In genomic region chr4:9765091-9765490, GRCh38 we compare ENCODE assay signal across 9 cellular contexts. TPM values are rescaled to one million over a fixed set of nuclear protein-coding genes. Genes with fewer than 3 reads are reported as not detected.
DNase-seq lines count a peak whose midpoint lies in the region; ATAC-seq and TF ChIP-seq lines count a peak whose summit lies in the region.
"Had no signal": no experiment of that assay in that cellular context is flagged by ENCODE, and none has a peak within 500 bp of the region (broad histone marks: within the 10 kb centered on the region; RNA-seq: fewer than 3 reads in every experiment).

No MANE protein-coding gene starts in this region.

- WGBS in heart right ventricle, 2 donors = 29 to 38% methylated on average over 9 of the region's 9 CpGs
- 35% methylated on average over 9 of the region's 9 CpGs for WGBS in right cardiac atrium
- WGBS in transverse colon (ENCODE audit: low coverage in 1 of 2), 2 donors = 29 to 41% methylated on average over 1 to 9 of the region's 9 CpGs

- no peaks in the 10 kb centered on the region for H3K36me3 ChIP-seq in heart right ventricle
- H3K36me3 ChIP-seq in PC-3 (ENCODE audit: low read depth, low read length) = no peaks in the 10 kb centered on the region
- no peaks in the 10 kb centered on the region for H3K36me3 ChIP-seq in transverse colon
- H3K36me3 ChIP-seq: SJSA1 had no signal

- H3K4me1 ChIP-seq in heart right ventricle (peaks cover 0 to 5% (median 0%) of the 10 kb centered on the region in 9 donors), right cardiac atrium (ENCODE audit: control insufficient read depth, insufficient read depth, low read length) (no peaks in the 10 kb centered on the region), PC-3 (ENCODE audit: insufficient read depth, low read length) (no peaks in the 10 kb centered on the region), transverse colon (no peaks in the 10 kb centered on the region)
- H3K4me1 ChIP-seq: SJSA1 had no signal

- H3K4me3 ChIP-seq in heart right ventricle (no peak overlapping the region), right cardiac atrium (ENCODE audit: low read length) (no peak overlapping the region), PC-3 (ENCODE audit: low read length) (no peak overlapping the region), transverse colon (no peak overlapping the region)
- H3K4me3 ChIP-seq: SJSA1 had no signal

- no peak overlapping the region for H3K4me2 ChIP-seq in PC-3 (ENCODE audit: low read length)

- no peaks in the 10 kb centered on the region for H3K79me2 ChIP-seq in PC-3 (ENCODE audit: low read length)

- no peak for TF ChIP-seq EP300 in transverse colon (IDR thresholded peaks at IDR 0.05; ENCODE audit: low read depth)

- H3K9ac ChIP-seq in PC-3 (ENCODE audit: low read length) = no peak overlapping the region

- in situ Hi-C loops in transverse colon (cut with MboI; ENCODE audit: low pct_ligation_motif_present in 1 of 4, low pct_unique_long_range_greater_than_20kb in 1 of 4, low sequenced_read_pairs in 3 of 4) = loop anchor here in 2 of 4 donors (10.0 to 25.0 kb wide), 3 partner anchors 250 to 772 kb away; no protein-coding TSS in a partner anchor

- no peaks in the 10 kb centered on the region for H3K9me3 ChIP-seq in heart right ventricle
- H3K9me3 ChIP-seq in right cardiac atrium (ENCODE audit: control insufficient read depth, low read length) = no peaks in the 10 kb centered on the region
- H3K9me3 ChIP-seq in PC-3 (ENCODE audit: low read length) = no peaks in the 10 kb centered on the region
- H3K9me3 ChIP-seq in transverse colon = no peaks in the 10 kb centered on the region
- H3K9me3 ChIP-seq: SJSA1 had no signal

- H3K9me2 ChIP-seq in PC-3 (replicated peaks; ENCODE audit: low read length) = no peaks in the 10 kb centered on the region

- TF ChIP-seq CTCF in heart right ventricle (IDR thresholded peaks at IDR 0.05) (peak in 8 of 9 donors; percentile 14 to 62 (median 50)), PC-3 (conservative IDR thresholded peaks at IDR 0.05; ENCODE audit: low read depth, low read length) (peak; percentile 36), transverse colon (IDR thresholded peaks at IDR 0.05) (peak; percentile 35 to 64 (median 55)), mesothelial cell of epicardium (IDR thresholded peaks at IDR 0.05; ENCODE audit: unreplicated experiment) (no peak)

- H2AFZ ChIP-seq in PC-3 (ENCODE audit: low read length) = no peak overlapping the region

- H3K4me1 Mint-ChIP-seq in mesothelial cell of epicardium = no peaks in the 10 kb centered on the region

- H3K27ac ChIP-seq in heart right ventricle (no peak overlapping the region), right cardiac atrium (ENCODE audit: low read length) (no peak overlapping the region), PC-3 (ENCODE audit: low read length) (no peak overlapping the region), transverse colon (no peak overlapping the region)
- H3K27ac ChIP-seq: SJSA1 had no signal

- BruUV-seq in PC-3 (replicated peaks; lab: Mats Ljungman, UMichigan) = no TSS peak

- no peak overlapping the region for H3K27ac Mint-ChIP-seq in mesothelial cell of epicardium

- H4K20me1 ChIP-seq in PC-3 (ENCODE audit: low read length) = no peaks in the 10 kb centered on the region

- no peaks in the 10 kb centered on the region for H3K36me3 Mint-ChIP-seq in mesothelial cell of epicardium

- POLR2A ChIA-PET in PC-3 (lab: Charles Lee; ENCODE audit: unreplicated experiment) = no interaction called here

- DNase-seq in heart right ventricle = no peak
- no peak for DNase-seq in right cardiac atrium
- DNase-seq in PC-3 = peak; percentile 26
- peak; percentile 9 for DNase-seq in glomerular visceral epithelial cell (ENCODE audit: extremely low spot score)
- DNase-seq in transverse colon = peak; percentile 44
- no peak for DNase-seq in activated effector memory CD4-positive, alpha-beta T cell treated with anti-CD3 and anti-CD28 coated beads, Interleukin-2, amount 50 U/mL, for 16 hours
- DNase-seq in hepatic stellate cell (ENCODE audit: low spot score) = no peak
- no peak for DNase-seq in mesothelial cell of epicardium (ENCODE audit: low spot score in 2 of 2, unreplicated experiment in 2 of 2)

- H3K4me3 Mint-ChIP-seq in mesothelial cell of epicardium = no peak overlapping the region

- ATAC-seq in heart right ventricle (no peak), right cardiac atrium (no peak), PC-3 (no peak)

- peaks cover 0 to 5% (median 0%) of the 10 kb centered on the region in 7 donors for H3K27me3 ChIP-seq in heart right ventricle
- no peaks in the 10 kb centered on the region for H3K27me3 ChIP-seq in right cardiac atrium (ENCODE audit: control insufficient read depth, insufficient read depth)
- H3K27me3 ChIP-seq in PC-3 (ENCODE audit: low read length) = no peaks in the 10 kb centered on the region
- H3K27me3 ChIP-seq in transverse colon = no peaks in the 10 kb centered on the region
- H3K27me3 ChIP-seq: SJSA1 had no signal

- H3F3A ChIP-seq in PC-3 (ENCODE audit: low read length, unreplicated experiment) = no peaks in the 10 kb centered on the region

- H3K9me3 Mint-ChIP-seq in mesothelial cell of epicardium = no peaks in the 10 kb centered on the region

- CTCF ChIA-PET in PC-3 (lab: Charles Lee) = no interaction called here

- H3K27me3 Mint-ChIP-seq in mesothelial cell of epicardium (ENCODE audit: low read depth) = peaks cover 59% of the 10 kb centered on the region

- no peak for TF ChIP-seq POLR2A in transverse colon (IDR thresholded peaks at IDR 0.05)

- intact Hi-C loops in heart right ventricle (cut with DNase I) (loop anchor here in 9 of 10 donors (2.0 to 10.0 kb wide), 10 partner anchors 132 to 790 kb away; no protein-coding TSS in a partner anchor), right cardiac atrium (cut with DNase I) (loop anchor here (2.0 to 10.0 kb wide), 6 partner anchors 130 to 302 kb away; no protein-coding TSS in a partner anchor), PC-3 (cut with micrococcal nuclease) (loop anchor here (10.0 kb wide), 2 partner anchors 640 to 770 kb away; no protein-coding TSS in a partner anchor), transverse colon (cut with DNase I; ENCODE audit: low total_unique reads) (no loop called here)

RNA-seq across cellular contexts. Expression of gene DRD5, which starts 16.3 kb away (rescaled TPM):
- total RNA-seq in heart right ventricle (not detected), right cardiac atrium (not detected), PC-3 (2014; rRNA removed) (not detected in 2 replicates), transverse colon (not detected), mesothelial cell of epicardium (0.09 TPM in 2 of 3 replicates, not detected in the other)
- polyA plus RNA-seq in heart right ventricle (under 1 TPM in 1 of 2 donors, not detected in 1; 0.07 TPM), right cardiac atrium (0.07 TPM)
- total RNA-seq: SJSA1 had no signal

Comparison
In these comparisons a context has a peak if more than half of its experiments do, and no peak if none do; other contexts are left out.
1. DNase-seq: peak in PC-3 (single experiment), glomerular visceral epithelial cell (single experiment) and transverse colon (single experiment); none in heart right ventricle (0 of 2), right cardiac atrium (0 of 3), activated effector memory CD4-positive, alpha-beta T cell treated with anti-CD3 and anti-CD28 coated beads, Interleukin-2, amount 50 U/mL, for 16 hours (single experiment), hepatic stellate cell (single experiment) and mesothelial cell of epicardium (0 of 2).